Comparison of ENCODE assay signal across 11 cellular contexts in genomic region chr17:36550491-36551417, GRCh38. TPM values are rescaled to one million over a fixed set of nuclear protein-coding genes. Genes with fewer than 3 reads are reported as not detected.
A peak's percentile ranks its signal among the peaks of the same experiment; 100 is the strongest.
DNase-seq lines count a peak whose midpoint lies in the region; ATAC-seq and TF ChIP-seq lines count a peak whose summit lies in the region.
"Had no signal": no experiment of that assay in that cellular context is flagged by ENCODE, and none has a peak within 500 bp of the region (broad histone marks: within the 10 kb centered on the region; RNA-seq: fewer than 3 reads in every experiment).

No MANE protein-coding gene starts in this region.

- peak overlapping the region; percentile 47 for H3K4me2 ChIP-seq in OCI-LY3 (ENCODE audit: low read length)

- peak overlapping the region; percentile 1 for H3K4me3 Mint-ChIP-seq in activated naive CD4-positive, alpha-beta T cell treated with anti-CD3 and anti-CD28 coated beads, Interleukin-2, amount 10 ng/mL, durations not matched to agents 7 days and 5 days
- peak overlapping the region; percentile 59 to 71 for H3K4me3 Mint-ChIP-seq in effector memory CD8-positive, alpha-beta T cell

- no peak for DNase-seq in activated naive CD4-positive, alpha-beta T cell treated with anti-CD3 and anti-CD28 coated beads, Interleukin-2, amount 10 ng/mL, durations not matched to agents 7 days and 5 days
- DNase-seq in activated naive CD4-positive, alpha-beta T cell (lab: John Stamatoyannopoulos, UW): no peak
- no peak for DNase-seq in effector memory CD8-positive, alpha-beta T cell
- no peak for DNase-seq in upper lobe of right lung
- DNase-seq in 8988T: no peak
- no peak for DNase-seq in SW480 (ENCODE audit: low spot score)
- DNase-seq: cerebellar nuclear complex, heart right ventricle, NCI-H510A treated with DMSO at 0.1 percent for 48 hours had no signal

- no peak for TF ChIP-seq CTCF in OCI-LY3 (IDR thresholded peaks at IDR 0.05; ENCODE audit: low read depth, low read length)
- no peak for TF ChIP-seq CTCF in upper lobe of right lung (IDR thresholded peaks at IDR 0.05)

- peaks cover 88% of the 10 kb centered on the region for H4K20me1 ChIP-seq in OCI-LY3 (ENCODE audit: insufficient read depth, low read length)

- no peaks in the 10 kb centered on the region for H3K27me3 ChIP-seq in OCI-LY3 (ENCODE audit: low read depth, low read length)
- no peaks in the 10 kb centered on the region for H3K27me3 ChIP-seq in upper lobe of right lung
- H3K27me3 ChIP-seq: heart right ventricle had no signal

- peak; percentile 33 for ATAC-seq in effector memory CD8-positive, alpha-beta T cell (replicated peaks)
- peak; percentile 40 for ATAC-seq in upper lobe of right lung
- ATAC-seq in HG03045 (IDR thresholded peaks at IDR 0.05; ENCODE audit: unreplicated experiment): no peak
- ATAC-seq: heart right ventricle had no signal

- H3K27ac ChIP-seq in OCI-LY3 (ENCODE audit: low read length): peak overlapping the region; percentile 48
- no peak overlapping the region for H3K27ac ChIP-seq in upper lobe of right lung

- H3K36me3 ChIP-seq in OCI-LY3 (replicated peaks; ENCODE audit: low read depth, low read length) (peaks cover 36% of the 10 kb centered on the region), upper lobe of right lung (peaks cover 14% of the 10 kb centered on the region)

- H3K4me1 ChIP-seq in OCI-LY3 (ENCODE audit: low read length) (peaks cover 33% of the 10 kb centered on the region), upper lobe of right lung (peaks cover 48% of the 10 kb centered on the region)

- peaks cover 53% of the 10 kb centered on the region for H3K36me3 Mint-ChIP-seq in activated naive CD4-positive, alpha-beta T cell treated with anti-CD3 and anti-CD28 coated beads, Interleukin-2, amount 10 ng/mL, durations not matched to agents 7 days and 5 days
- H3K36me3 Mint-ChIP-seq in effector memory CD8-positive, alpha-beta T cell (ENCODE audit: insufficient read depth): peaks cover 57% of the 10 kb centered on the region

- no peak overlapping the region for H3K9ac ChIP-seq in OCI-LY3 (ENCODE audit: low read length)

- H3K27ac Mint-ChIP-seq in activated naive CD4-positive, alpha-beta T cell treated with anti-CD3 and anti-CD28 coated beads, Interleukin-2, amount 10 ng/mL, durations not matched to agents 7 days and 5 days: peak overlapping the region; percentile 86
- H3K27ac Mint-ChIP-seq in effector memory CD8-positive, alpha-beta T cell: peak overlapping the region in 1 of 2 donors; percentile 78

- no peaks in the 10 kb centered on the region for H3K9me3 Mint-ChIP-seq in activated naive CD4-positive, alpha-beta T cell treated with anti-CD3 and anti-CD28 coated beads, Interleukin-2, amount 10 ng/mL, durations not matched to agents 7 days and 5 days
- H3K9me3 Mint-ChIP-seq in effector memory CD8-positive, alpha-beta T cell: no peaks in the 10 kb centered on the region

- H2AFZ ChIP-seq in OCI-LY3 (ENCODE audit: low read depth, low read length): no peak overlapping the region

- intact Hi-C loops in upper lobe of right lung (cut with DNase I): no loop called here

- no peaks in the 10 kb centered on the region for H3K9me3 ChIP-seq in OCI-LY3 (ENCODE audit: insufficient read depth, low read length)
- H3K9me3 ChIP-seq in upper lobe of right lung: no peaks in the 10 kb centered on the region
- H3K9me3 ChIP-seq: heart right ventricle had no signal

- H3K4me1 Mint-ChIP-seq in activated naive CD4-positive, alpha-beta T cell treated with anti-CD3 and anti-CD28 coated beads, Interleukin-2, amount 10 ng/mL, durations not matched to agents 7 days and 5 days: peaks cover 68% of the 10 kb centered on the region
- H3K4me1 Mint-ChIP-seq in effector memory CD8-positive, alpha-beta T cell (ENCODE audit: low read depth in 2 of 2): peaks cover 33 to 51% of the 10 kb centered on the region in 2 donors

- CTCF ChIA-PET in activated naive CD4-positive, alpha-beta T cell treated with anti-CD3 and anti-CD28 coated beads, Interleukin-2, amount 10 ng/mL, durations not matched to agents 7 days and 5 days (lab: Charles Lee): no interaction called here

- H3K27me3 Mint-ChIP-seq in activated naive CD4-positive, alpha-beta T cell treated with anti-CD3 and anti-CD28 coated beads, Interleukin-2, amount 10 ng/mL, durations not matched to agents 7 days and 5 days: no peaks in the 10 kb centered on the region
- H3K27me3 Mint-ChIP-seq in effector memory CD8-positive, alpha-beta T cell: no peaks in the 10 kb centered on the region

- H3K4me3 ChIP-seq in OCI-LY3 (ENCODE audit: low read length): peak overlapping the region; percentile 25
- no peak overlapping the region for H3K4me3 ChIP-seq in upper lobe of right lung
- H3K4me3 ChIP-seq: heart right ventricle had no signal

- H3K79me2 ChIP-seq in OCI-LY3 (ENCODE audit: low read length): peaks cover 97% of the 10 kb centered on the region

RNA-seq across cellular contexts. Expression of gene GGNBP2, which starts 6.0 kb away (rescaled TPM):
- total RNA-seq in upper lobe of right lung: 81.7 TPM

RNA-seq across cellular contexts. Expression of gene PIGW, which starts 16.0 kb away (rescaled TPM):
- total RNA-seq in upper lobe of right lung: 8.6 TPM

RNA-seq across cellular contexts. Expression of gene MYO19, which starts 16.1 kb away (rescaled TPM):
- 36.8 TPM for total RNA-seq in upper lobe of right lung

RNA-seq across cellular contexts. Expression of gene DHRS11, which starts 40.9 kb away (rescaled TPM):
- total RNA-seq in upper lobe of right lung: 5.7 TPM

RNA-seq across cellular contexts. Expression of gene MRM1, which starts 50.6 kb away (rescaled TPM):
- 5.6 TPM for total RNA-seq in upper lobe of right lung
